In the genomic region with DNA sequence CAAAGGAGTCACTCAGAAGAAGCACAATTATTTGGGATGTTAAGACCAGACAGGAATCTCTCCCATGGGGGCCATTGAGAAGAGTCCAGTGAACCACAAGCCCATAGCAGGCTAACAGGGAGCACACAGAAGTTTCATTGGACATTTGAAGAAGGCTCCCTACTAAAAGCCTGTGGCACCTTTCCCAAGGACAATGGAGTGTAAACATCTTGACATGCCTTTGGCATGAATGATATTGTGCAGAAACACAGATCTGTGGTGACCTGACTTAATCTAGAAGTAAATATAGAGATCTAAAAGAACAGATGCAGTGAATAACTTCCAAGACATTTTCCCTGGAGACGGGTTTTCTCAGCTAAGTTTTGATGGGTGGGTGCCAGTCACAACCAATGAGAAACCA, we compare ENCODE assay signal across 26 cellular contexts.
A peak's percentile ranks its signal among the peaks of the same experiment; 100 is the strongest.
DNase-seq lines count a peak whose midpoint lies in the region; ATAC-seq, FAIRE-seq and TF ChIP-seq lines count a peak whose summit lies in the region.
"Had no signal": no experiment of that assay in that cellular context is flagged by ENCODE, and none has a peak within 500 bp of the region (broad histone marks: within the 10 kb centered on the region; RNA-seq: fewer than 3 reads in every experiment).

No MANE protein-coding gene starts in this region.

- H3K9ac ChIP-seq in astrocyte (ENCODE audit: low read length) = no peak overlapping the region

- no peak overlapping the region for H3K4me2 ChIP-seq in astrocyte (ENCODE audit: low read length)
- H3K4me2 ChIP-seq: smooth muscle cell had no signal

- H3K4me3 Mint-ChIP-seq in astrocyte (ENCODE audit: unreplicated experiment) = no peak overlapping the region
- H3K4me3 Mint-ChIP-seq: activated CD8-positive, alpha-beta T cell treated with anti-CD3 and anti-CD28 coated beads for 36 hours; activated naive CD4-positive, alpha-beta T cell treated with anti-CD3 and anti-CD28 coated beads, Interleukin-2, amount 50 U/mL, for 24 hours; activated T-helper 17 cell treated with anti-CD3 and anti-CD28 coated beads, Interleukin-2, amount 50 U/mL, for 72 hours; CD4-positive, alpha-beta T cell; natural killer cell treated with Interleukin-12 subunit alpha and Interleukin-12 subunit beta and Interleukin-15 and Interleukin-18, amount 100 ng/mL, for 72 hours had no signal

- intact Hi-C loops in left lung (cut with DNase I) (no loop called here), upper lobe of right lung (cut with DNase I) (no loop called here)

- H3K4me1 ChIP-seq in astrocyte (ENCODE audit: insufficient read depth, low read length) (no peaks in the 10 kb centered on the region), left lung (no peaks in the 10 kb centered on the region), upper lobe of right lung (no peaks in the 10 kb centered on the region)

- peak; percentile 51 for DNase-seq in LHCN-M2 (ENCODE audit: low read depth)
- DNase-seq in astrocyte (ENCODE audit: low read depth) = peak; percentile 9
- no peak for DNase-seq in left lung
- no peak for DNase-seq in upper lobe of right lung
- DNase-seq in dedifferentiated amniotic fluid mesenchymal stem cell (ENCODE audit: extremely low spot score) = no peak
- DNase-seq in NCI-H1417 treated with DMSO at 0.1 percent for 48 hours (lab: John Stamatoyannopoulos, UW) = no peak
- DNase-seq in KG1 (lab: John Stamatoyannopoulos, UW) = no peak
- DNase-seq: activated CD4-positive, CD25-positive, alpha-beta regulatory T cell treated with anti-CD3 and anti-CD28 coated beads, Interleukin-2, amount 50 U/mL, for 72 hours; activated CD8-positive, alpha-beta T cell treated with anti-CD3 and anti-CD28 coated beads for 36 hours; aorta; CD4-positive, alpha-beta T cell; central memory CD4-positive, alpha-beta T cell; dermis blood vessel endothelial cell; GDM1; left ventricle myocardium superior; NCI-H2081; NCI-H774; OCI-M1; stimulated activated CD4-positive, alpha-beta T cell treated with anti-CD3 and anti-CD28 coated beads, Interleukin-1b, Interleukin-23, amount 100 ng/mL, for 48 hours; T-helper 2 cell; upper lobe of left lung had no signal

- H3K36me3 Mint-ChIP-seq in astrocyte (ENCODE audit: low read depth, unreplicated experiment) = no peaks in the 10 kb centered on the region
- H3K36me3 Mint-ChIP-seq: activated naive CD4-positive, alpha-beta T cell treated with anti-CD3 and anti-CD28 coated beads, Interleukin-2, amount 50 U/mL, for 24 hours; natural killer cell treated with Interleukin-12 subunit alpha and Interleukin-12 subunit beta and Interleukin-15 and Interleukin-18, amount 100 ng/mL, for 72 hours had no signal

- H3K27ac Mint-ChIP-seq in astrocyte (ENCODE audit: unreplicated experiment) = no peak overlapping the region
- H3K27ac Mint-ChIP-seq: activated CD8-positive, alpha-beta T cell treated with anti-CD3 and anti-CD28 coated beads for 36 hours; activated naive CD4-positive, alpha-beta T cell treated with anti-CD3 and anti-CD28 coated beads, Interleukin-2, amount 50 U/mL, for 24 hours; activated T-helper 17 cell treated with anti-CD3 and anti-CD28 coated beads, Interleukin-2, amount 50 U/mL, for 72 hours; CD4-positive, alpha-beta T cell; natural killer cell treated with Interleukin-12 subunit alpha and Interleukin-12 subunit beta and Interleukin-15 and Interleukin-18, amount 100 ng/mL, for 72 hours had no signal

- no peaks in the 10 kb centered on the region for H3K9me3 ChIP-seq in astrocyte (ENCODE audit: insufficient read depth, low read depth, low read length)
- peaks cover 0 to 3% of the 10 kb centered on the region in 2 donors for H3K9me3 ChIP-seq in left lung
- H3K9me3 ChIP-seq in upper lobe of right lung = no peaks in the 10 kb centered on the region
- H3K9me3 ChIP-seq: upper lobe of left lung had no signal

- H3K36me3 ChIP-seq in astrocyte (ENCODE audit: insufficient read depth, low read length) = no peaks in the 10 kb centered on the region
- H3K36me3 ChIP-seq in left lung = no peaks in the 10 kb centered on the region
- no peaks in the 10 kb centered on the region for H3K36me3 ChIP-seq in upper lobe of right lung
- H3K36me3 ChIP-seq: upper lobe of left lung had no signal

- no peak overlapping the region for H3K4me3 ChIP-seq in astrocyte (ENCODE audit: insufficient read depth, low read depth, low read length)
- no peak overlapping the region for H3K4me3 ChIP-seq in left lung
- H3K4me3 ChIP-seq in upper lobe of right lung = no peak overlapping the region
- H3K4me3 ChIP-seq: smooth muscle cell, upper lobe of left lung had no signal

- H3K27me3 ChIP-seq in astrocyte (ENCODE audit: insufficient read depth, low read length) = no peaks in the 10 kb centered on the region
- no peaks in the 10 kb centered on the region for H3K27me3 ChIP-seq in left lung
- H3K27me3 ChIP-seq in upper lobe of right lung = no peaks in the 10 kb centered on the region
- H3K27me3 ChIP-seq: upper lobe of left lung had no signal

- no peaks in the 10 kb centered on the region for H3K4me1 Mint-ChIP-seq in astrocyte (ENCODE audit: low read depth, unreplicated experiment)
- H3K4me1 Mint-ChIP-seq: activated naive CD4-positive, alpha-beta T cell treated with anti-CD3 and anti-CD28 coated beads, Interleukin-2, amount 50 U/mL, for 24 hours; activated T-helper 17 cell treated with anti-CD3 and anti-CD28 coated beads, Interleukin-2, amount 50 U/mL, for 72 hours had no signal

- no peaks in the 10 kb centered on the region for H4K20me1 ChIP-seq in astrocyte (ENCODE audit: insufficient read depth, low read length)

- H3K27ac ChIP-seq in astrocyte (ENCODE audit: low read depth, low read length) (no peak overlapping the region), left lung (no peak overlapping the region), upper lobe of right lung (no peak overlapping the region)
- H3K27ac ChIP-seq: upper lobe of left lung had no signal

- no peaks in the 10 kb centered on the region for H3K79me2 ChIP-seq in astrocyte (ENCODE audit: insufficient read depth, low read length)

- H2AFZ ChIP-seq in astrocyte (ENCODE audit: low read depth, low read length) = no peak overlapping the region

- H3K9me3 Mint-ChIP-seq in astrocyte (ENCODE audit: unreplicated experiment) = no peaks in the 10 kb centered on the region
- H3K9me3 Mint-ChIP-seq: activated CD8-positive, alpha-beta T cell treated with anti-CD3 and anti-CD28 coated beads for 36 hours; activated naive CD4-positive, alpha-beta T cell treated with anti-CD3 and anti-CD28 coated beads, Interleukin-2, amount 50 U/mL, for 24 hours; CD4-positive, alpha-beta T cell; natural killer cell treated with Interleukin-12 subunit alpha and Interleukin-12 subunit beta and Interleukin-15 and Interleukin-18, amount 100 ng/mL, for 72 hours had no signal

- TF ChIP-seq CTCF in astrocyte (IDR thresholded peaks at IDR 0.05; ENCODE audit: insufficient read depth, low read depth, low read length) (no peak), left lung (IDR thresholded peaks at IDR 0.05) (no peak), upper lobe of right lung (IDR thresholded peaks at IDR 0.05) (no peak)

- H3K27me3 Mint-ChIP-seq in astrocyte (ENCODE audit: low read depth, unreplicated experiment) = no peaks in the 10 kb centered on the region

- ATAC-seq in left lung (peak; percentile 93), upper lobe of right lung (peak; percentile 82)
- ATAC-seq: activated CD8-positive, alpha-beta T cell treated with anti-CD3 and anti-CD28 coated beads for 36 hours; activated T-helper 17 cell treated with anti-CD3 and anti-CD28 coated beads, Interleukin-2, amount 50 U/mL, for 72 hours; left ventricle myocardium superior; natural killer cell treated with Interleukin-12 subunit alpha and Interleukin-12 subunit beta and Interleukin-15 and Interleukin-18, amount 100 ng/mL, for 72 hours had no signal

- FAIRE-seq in astrocyte (lab: Jason Lieb, UNC) = no peak
- FAIRE-seq: islet of Langerhans had no signal

Comparison
In these comparisons a context has a peak if more than half of its experiments do, and no peak if none do; other contexts are left out.
1. DNase-seq: peak in LHCN-M2 (single experiment) and astrocyte (single experiment); none in left lung (0 of 2), upper lobe of right lung (single experiment), dedifferentiated amniotic fluid mesenchymal stem cell (single experiment), NCI-H1417 treated with DMSO at 0.1 percent for 48 hours (single experiment) and KG1 (single experiment).